In genomic region chr18:46067431-46068007, GRCh38 we compare ENCODE assay signal across 15 cellular contexts. TPM values are rescaled to one million over a fixed set of nuclear protein-coding genes. Genes with fewer than 3 reads are reported as not detected.
DNase-seq lines count a peak whose midpoint lies in the region; ATAC-seq, FAIRE-seq and TF ChIP-seq lines count a peak whose summit lies in the region.
"Had no signal": no experiment of that assay in that cellular context is flagged by ENCODE, and none has a peak within 500 bp of the region (broad histone marks: within the 10 kb centered on the region; RNA-seq: fewer than 3 reads in every experiment).

No MANE protein-coding gene starts in this region.

- TF ChIP-seq CTCF in GM12864 (IDR thresholded peaks at IDR 0.05; ENCODE audit: low read depth, low read length, missing control alignments) = no peak
- no peak for TF ChIP-seq CTCF in LNCaP clone FGC (IDR thresholded peaks at IDR 0.05; ENCODE audit: control insufficient read depth, extremely low read depth, insufficient read depth)
- no peak for TF ChIP-seq CTCF in HepG2 (CRISPR knock-in tag; IDR thresholded peaks at IDR 0.05)

- no peak for TF ChIP-seq EP300 in HepG2 (IDR thresholded peaks at IDR 0.05; ENCODE audit: low read depth in 2 of 2, low read length in 2 of 2)
- TF ChIP-seq EP300 in HepG2 (CRISPR knock-in tag; IDR thresholded peaks at IDR 0.05; ENCODE audit: borderline replicate concordance) = no peak

- H3K4me1 ChIP-seq in HepG2 (ENCODE audit: insufficient read depth, low read length) = peaks cover 11% of the 10 kb centered on the region

- no peaks in the 10 kb centered on the region for H3K36me3 ChIP-seq in HepG2 (replicated peaks in 1 of 2; ENCODE audit: control insufficient read depth in 1 of 2, insufficient read depth in 2 of 2, low read length in 2 of 2)
- H3K36me3 ChIP-seq: BLaER1, colonic mucosa had no signal

- H3K9ac ChIP-seq in HepG2 (ENCODE audit: insufficient read depth, low read depth, low read length) = no peak overlapping the region
- H3K9ac ChIP-seq: BLaER1 had no signal

- peaks cover 7 to 34% of the 10 kb centered on the region in 2 experiments; a peak in 4 of 5 replicates for H3K27me3 ChIP-seq in HepG2 (ENCODE audit: control insufficient read depth in 1 of 2, insufficient read depth in 2 of 2, low read length in 2 of 2)
- H3K27me3 ChIP-seq: colonic mucosa had no signal

- H2AFZ ChIP-seq in HepG2 (ENCODE audit: low read length) = no peak overlapping the region

- no TSS peak for BruUV-seq in HepG2 (replicated peaks; lab: Mats Ljungman, UMichigan)

- no peak overlapping the region for H3K4me3 Mint-ChIP-seq in activated CD8-positive, alpha-beta T cell treated with anti-CD3 and anti-CD28 coated beads, Interleukin-2, amount 10 ng/mL, durations not matched to agents 7 days and 5 days
- no peak overlapping the region for H3K4me3 Mint-ChIP-seq in stimulated activated effector memory CD8-positive, alpha-beta T cell treated with anti-CD3 and anti-CD28 coated beads, Interleukin-12 subunit alpha, Interleukin-12 subunit beta, amount 100 ng/mL, for 72 hours

- H3K27ac Mint-ChIP-seq in activated CD8-positive, alpha-beta T cell treated with anti-CD3 and anti-CD28 coated beads, Interleukin-2, amount 10 ng/mL, durations not matched to agents 7 days and 5 days = no peak overlapping the region
- no peak overlapping the region for H3K27ac Mint-ChIP-seq in stimulated activated effector memory CD8-positive, alpha-beta T cell treated with anti-CD3 and anti-CD28 coated beads, Interleukin-12 subunit alpha, Interleukin-12 subunit beta, amount 100 ng/mL, for 72 hours

- no peak for TF ChIP-seq POLR2A in HepG2 (IDR thresholded peaks at IDR 0.05; ENCODE audit: insufficient read depth in 1 of 2, low read depth in 2 of 2, low read length in 2 of 2)

- H3K4me1 Mint-ChIP-seq in activated CD8-positive, alpha-beta T cell treated with anti-CD3 and anti-CD28 coated beads, Interleukin-2, amount 10 ng/mL, durations not matched to agents 7 days and 5 days (ENCODE audit: low read depth) = peaks cover 24% of the 10 kb centered on the region
- peaks cover 32% of the 10 kb centered on the region for H3K4me1 Mint-ChIP-seq in stimulated activated effector memory CD8-positive, alpha-beta T cell treated with anti-CD3 and anti-CD28 coated beads, Interleukin-12 subunit alpha, Interleukin-12 subunit beta, amount 100 ng/mL, for 72 hours

- H3K36me3 Mint-ChIP-seq in activated CD8-positive, alpha-beta T cell treated with anti-CD3 and anti-CD28 coated beads, Interleukin-2, amount 10 ng/mL, durations not matched to agents 7 days and 5 days (ENCODE audit: low read depth) = no peaks in the 10 kb centered on the region
- no peaks in the 10 kb centered on the region for H3K36me3 Mint-ChIP-seq in stimulated activated effector memory CD8-positive, alpha-beta T cell treated with anti-CD3 and anti-CD28 coated beads, Interleukin-12 subunit alpha, Interleukin-12 subunit beta, amount 100 ng/mL, for 72 hours

- CTCF ChIA-PET in HepG2 (lab: Yijun Ruan, JAX; ENCODE audit: low intra/inter-chr PET ratio, low total read pairs) = no interaction called here
- CTCF ChIA-PET in activated CD8-positive, alpha-beta T cell treated with anti-CD3 and anti-CD28 coated beads, Interleukin-2, amount 10 ng/mL, durations not matched to agents 7 days and 5 days (lab: Charles Lee) = no interaction called here

- no peaks in the 10 kb centered on the region for H3K9me3 ChIP-seq in HepG2 (ENCODE audit: low read length)
- H3K9me3 ChIP-seq: BLaER1, colonic mucosa had no signal

- no peaks in the 10 kb centered on the region for H3K9me3 Mint-ChIP-seq in activated CD8-positive, alpha-beta T cell treated with anti-CD3 and anti-CD28 coated beads, Interleukin-2, amount 10 ng/mL, durations not matched to agents 7 days and 5 days (ENCODE audit: insufficient read depth)
- H3K9me3 Mint-ChIP-seq in stimulated activated effector memory CD8-positive, alpha-beta T cell treated with anti-CD3 and anti-CD28 coated beads, Interleukin-12 subunit alpha, Interleukin-12 subunit beta, amount 100 ng/mL, for 72 hours = no peaks in the 10 kb centered on the region

- H3K4me3 ChIP-seq in GM12864 (ENCODE audit: low read depth, low read length) (no peak overlapping the region), LNCaP clone FGC (ENCODE audit: low read depth, low read length) (no peak overlapping the region), HepG2 (replicated peaks in 1 of 3; ENCODE audit: insufficient read depth in 1 of 3, low read depth in 2 of 3, low read length in 3 of 3) (no peak overlapping the region)
- H3K4me3 ChIP-seq: BLaER1, colonic mucosa had no signal

- in situ Hi-C loops in HepG2 (cut with HindIII; ENCODE audit: extremely low pct_ligation_motif_present, low pct_unique_long_range_greater_than_20kb) = no loop called here

- no peaks in the 10 kb centered on the region for H3K79me2 ChIP-seq in HepG2 (ENCODE audit: insufficient read depth, low read length)

- H4K20me1 ChIP-seq in HepG2 (ENCODE audit: insufficient read depth, low read length) = no peaks in the 10 kb centered on the region

- no peak overlapping the region for H3K4me2 ChIP-seq in HepG2 (ENCODE audit: low read depth, low read length)
- H3K4me2 ChIP-seq: BLaER1 had no signal

- POLR2A ChIA-PET in HepG2 (lab: Yijun Ruan, JAX) = no interaction called here
- POLR2A ChIA-PET in activated CD8-positive, alpha-beta T cell treated with anti-CD3 and anti-CD28 coated beads, Interleukin-2, amount 10 ng/mL, durations not matched to agents 7 days and 5 days (lab: Charles Lee) = no interaction called here

- intact Hi-C loops in HepG2 (cut with micrococcal nuclease; ENCODE audit: unreplicated experiment) = no loop called here

- no peaks in the 10 kb centered on the region for H3K27me3 Mint-ChIP-seq in activated CD8-positive, alpha-beta T cell treated with anti-CD3 and anti-CD28 coated beads, Interleukin-2, amount 10 ng/mL, durations not matched to agents 7 days and 5 days (ENCODE audit: low read depth)

- no peak for TF ChIP-seq RAD21 in HepG2 (CRISPR knock-in tag; IDR thresholded peaks at IDR 0.05)

- peak; percentile 13 for DNase-seq in GM12864 (ENCODE audit: low read depth)
- DNase-seq in LNCaP clone FGC (ENCODE audit: low read depth) = peak; percentile 79
- DNase-seq in amniotic epithelial cell (ENCODE audit: low read depth) = peak; percentile 46
- peak; percentile 45 for DNase-seq in HepG2 (ENCODE audit: low spot score)
- DNase-seq in activated CD8-positive, alpha-beta T cell treated with anti-CD3 and anti-CD28 coated beads, Interleukin-2, amount 10 ng/mL, durations not matched to agents 7 days and 5 days = no peak
- no peak for DNase-seq in stimulated activated effector memory CD8-positive, alpha-beta T cell treated with anti-CD3 and anti-CD28 coated beads, Interleukin-12 subunit alpha, Interleukin-12 subunit beta, amount 100 ng/mL, for 72 hours (ENCODE audit: low spot score in 2 of 2)
- DNase-seq in frontal cortex (ENCODE audit: low spot score in 2 of 2) = no peak
- DNase-seq: activated CD4-positive, alpha-beta T cell treated with anti-CD3 and anti-CD28 coated beads for 1 hour; colonic mucosa; GOT3; left ventricle myocardium superior; NCI-H526 had no signal

- peak; percentile 33 for ATAC-seq in HepG2
- ATAC-seq in activated CD8-positive, alpha-beta T cell treated with anti-CD3 and anti-CD28 coated beads, Interleukin-2, amount 10 ng/mL, durations not matched to agents 7 days and 5 days = no peak
- ATAC-seq in stimulated activated effector memory CD8-positive, alpha-beta T cell treated with anti-CD3 and anti-CD28 coated beads, Interleukin-12 subunit alpha, Interleukin-12 subunit beta, amount 100 ng/mL, for 72 hours = no peak
- ATAC-seq in HG03439 (IDR thresholded peaks at IDR 0.05; ENCODE audit: unreplicated experiment) = no peak
- ATAC-seq: left ventricle myocardium superior had no signal

- H3K27ac ChIP-seq in HepG2 (ENCODE audit: extremely low read length, insufficient read depth, low read length) = no peak overlapping the region
- H3K27ac ChIP-seq: BLaER1, colonic mucosa had no signal

- FAIRE-seq in HepG2 (lab: Jason Lieb, UNC) (no peak), frontal cortex (lab: Jason Lieb, UNC) (no peak)
- FAIRE-seq: GM19239 had no signal

- 23% methylated on average over 5 of the region's 5 CpGs for WGBS in HepG2 (ENCODE audit: low lambda C conversion rate)

RNA-seq across cellular contexts. Expression of gene PSTPIP2, which starts 4.5 kb away (rescaled TPM):
- total RNA-seq in HepG2 (2016; rRNA removed; fragmentation: Illumina TruSeq; extraction: Trizol) (0.27 and 0.51 TPM in 2 replicates), frontal cortex (0.41 TPM)
- 0.18 TPM in 1 of 2 replicates, not detected in the other for total RNA-seq in HepG2 (2016; cell fraction: cytosol; rRNA removed; fragmentation: Illumina TruSeq; extraction: Trizol; ENCODE audit: low read depth)
- total RNA-seq in HepG2 (2016; cell fraction: insoluble cytoplasmic fraction; rRNA removed; fragmentation: Illumina TruSeq; extraction: Trizol) = 0.22 and 0.30 TPM in 2 replicates
- total RNA-seq in HepG2 (2016; cell fraction: membrane; rRNA removed; fragmentation: Illumina TruSeq; extraction: Trizol) = 0.12 and 0.17 TPM in 2 replicates
- 0.16 and 0.19 TPM in 2 replicates for total RNA-seq in HepG2 (2016; cell fraction: nucleus; rRNA removed; fragmentation: Illumina TruSeq; extraction: Trizol)
- polyA plus RNA-seq in HepG2 (2011; rRNA removed) = 0.24 and 0.25 TPM in 2 replicates
- polyA plus RNA-seq in HepG2 (2011; cell fraction: cytosol; rRNA removed) = 0.16 and 0.29 TPM in 2 replicates
- 0.06 and 0.10 TPM in 2 replicates for polyA plus RNA-seq in HepG2 (2011; cell fraction: nucleus; rRNA removed)
- polyA plus RNA-seq in HepG2 (2012) = 0.36 and 0.37 TPM in 2 replicates
- polyA plus RNA-seq in HepG2 (2016; cell fraction: cytosol; fragmentation: Illumina TruSeq; extraction: Trizol; ENCODE audit: low read depth) = not detected in 2 replicates
- polyA plus RNA-seq in HepG2 (2016; cell fraction: insoluble cytoplasmic fraction; fragmentation: Illumina TruSeq; extraction: Trizol; ENCODE audit: low read depth) = 0.38 and 0.43 TPM in 2 replicates
- 0.08 and 0.09 TPM in 2 replicates for polyA plus RNA-seq in HepG2 (2016; cell fraction: membrane; fragmentation: Illumina TruSeq; extraction: Trizol; ENCODE audit: low read depth)
- 0.53 and 0.56 TPM in 2 replicates for polyA plus RNA-seq in HepG2 (2016; cell fraction: nucleus; fragmentation: Illumina TruSeq; extraction: Trizol; ENCODE audit: insufficient read depth, low read depth)
- 0.28 and 1.0 TPM in 2 replicates for polyA minus RNA-seq in HepG2 (2011; rRNA and poly(A)+ RNA removed; ENCODE audit: low replicate concordance)
- 0.99 TPM in 1 of 2 replicates, not detected in the other for polyA minus RNA-seq in HepG2 (2011; cell fraction: cytosol; rRNA and poly(A)+ RNA removed)
- 0.37 TPM in 1 of 2 replicates, not detected in the other for polyA minus RNA-seq in HepG2 (2011; cell fraction: nucleus; rRNA and poly(A)+ RNA removed)
- total RNA-seq in activated CD8-positive, alpha-beta T cell treated with anti-CD3 and anti-CD28 coated beads, Interleukin-2, amount 10 ng/mL, durations not matched to agents 7 days and 5 days = 1 to 10 TPM; 7.7 to 8.5 TPM

RNA-seq across cellular contexts. Expression of gene ATP5F1A, which starts 30.6 kb away (rescaled TPM):
- total RNA-seq in HepG2 (2016; rRNA removed; fragmentation: Illumina TruSeq; extraction: Trizol) = 922 and 1,311 TPM in 2 replicates
- total RNA-seq in HepG2 (2016; cell fraction: cytosol; rRNA removed; fragmentation: Illumina TruSeq; extraction: Trizol; ENCODE audit: low read depth) = 198 and 244 TPM in 2 replicates
- 940 and 1,285 TPM in 2 replicates for total RNA-seq in HepG2 (2016; cell fraction: insoluble cytoplasmic fraction; rRNA removed; fragmentation: Illumina TruSeq; extraction: Trizol)
- 436 and 513 TPM in 2 replicates for total RNA-seq in HepG2 (2016; cell fraction: membrane; rRNA removed; fragmentation: Illumina TruSeq; extraction: Trizol)
- total RNA-seq in HepG2 (2016; cell fraction: nucleus; rRNA removed; fragmentation: Illumina TruSeq; extraction: Trizol) = 345 and 358 TPM in 2 replicates
- 355 and 459 TPM in 2 replicates for polyA plus RNA-seq in HepG2 (2011; rRNA removed)
- polyA plus RNA-seq in HepG2 (2011; cell fraction: cytosol; rRNA removed) = 632 and 726 TPM in 2 replicates
- 189 and 204 TPM in 2 replicates for polyA plus RNA-seq in HepG2 (2011; cell fraction: nucleus; rRNA removed)
- 422 and 462 TPM in 2 replicates for polyA plus RNA-seq in HepG2 (2012)
- 150 and 167 TPM in 2 replicates for polyA plus RNA-seq in HepG2 (2016; cell fraction: cytosol; fragmentation: Illumina TruSeq; extraction: Trizol; ENCODE audit: low read depth)
- 868 and 898 TPM in 2 replicates for polyA plus RNA-seq in HepG2 (2016; cell fraction: insoluble cytoplasmic fraction; fragmentation: Illumina TruSeq; extraction: Trizol; ENCODE audit: low read depth)
- 264 and 311 TPM in 2 replicates for polyA plus RNA-seq in HepG2 (2016; cell fraction: membrane; fragmentation: Illumina TruSeq; extraction: Trizol; ENCODE audit: low read depth)
- 317 and 333 TPM in 2 replicates for polyA plus RNA-seq in HepG2 (2016; cell fraction: nucleus; fragmentation: Illumina TruSeq; extraction: Trizol; ENCODE audit: insufficient read depth, low read depth)
- 762 and 776 TPM in 2 replicates for polyA minus RNA-seq in HepG2 (2011; rRNA and poly(A)+ RNA removed; ENCODE audit: low replicate concordance)
- 448 and 460 TPM in 2 replicates for polyA minus RNA-seq in HepG2 (2011; cell fraction: cytosol; rRNA and poly(A)+ RNA removed)
- polyA minus RNA-seq in HepG2 (2011; cell fraction: nucleus; rRNA and poly(A)+ RNA removed) = 137 and 150 TPM in 2 replicates
- total RNA-seq in activated CD8-positive, alpha-beta T cell treated with anti-CD3 and anti-CD28 coated beads, Interleukin-2, amount 10 ng/mL, durations not matched to agents 7 days and 5 days = 100 to 1,000 TPM; 377 to 385 TPM
- 812 TPM for total RNA-seq in frontal cortex

RNA-seq across cellular contexts. Expression of gene HAUS1, which starts 36.7 kb away (rescaled TPM):
- total RNA-seq in HepG2 (2016; rRNA removed; fragmentation: Illumina TruSeq; extraction: Trizol) (59.2 and 90.3 TPM in 2 replicates), frontal cortex (39.1 TPM)
- 24.1 and 27.0 TPM in 2 replicates for total RNA-seq in HepG2 (2016; cell fraction: cytosol; rRNA removed; fragmentation: Illumina TruSeq; extraction: Trizol; ENCODE audit: low read depth)
- 59.8 and 92.6 TPM in 2 replicates for total RNA-seq in HepG2 (2016; cell fraction: insoluble cytoplasmic fraction; rRNA removed; fragmentation: Illumina TruSeq; extraction: Trizol)
- total RNA-seq in HepG2 (2016; cell fraction: membrane; rRNA removed; fragmentation: Illumina TruSeq; extraction: Trizol) = 30.0 and 34.0 TPM in 2 replicates
- total RNA-seq in HepG2 (2016; cell fraction: nucleus; rRNA removed; fragmentation: Illumina TruSeq; extraction: Trizol) = 22.1 and 27.7 TPM in 2 replicates
- 13.2 and 20.6 TPM in 2 replicates for polyA plus RNA-seq in HepG2 (2011; rRNA removed)
- polyA plus RNA-seq in HepG2 (2011; cell fraction: cytosol; rRNA removed) = 23.4 and 23.6 TPM in 2 replicates
- polyA plus RNA-seq in HepG2 (2011; cell fraction: nucleus; rRNA removed) = 8.2 and 10.6 TPM in 2 replicates
- polyA plus RNA-seq in HepG2 (2012) = 21.4 and 30.6 TPM in 2 replicates
- polyA plus RNA-seq in HepG2 (2016; cell fraction: cytosol; fragmentation: Illumina TruSeq; extraction: Trizol; ENCODE audit: low read depth) = 18.5 and 19.3 TPM in 2 replicates
- polyA plus RNA-seq in HepG2 (2016; cell fraction: insoluble cytoplasmic fraction; fragmentation: Illumina TruSeq; extraction: Trizol; ENCODE audit: low read depth) = 80.8 and 87.3 TPM in 2 replicates
- 23.2 and 25.9 TPM in 2 replicates for polyA plus RNA-seq in HepG2 (2016; cell fraction: membrane; fragmentation: Illumina TruSeq; extraction: Trizol; ENCODE audit: low read depth)
- 36.7 and 38.3 TPM in 2 replicates for polyA plus RNA-seq in HepG2 (2016; cell fraction: nucleus; fragmentation: Illumina TruSeq; extraction: Trizol; ENCODE audit: insufficient read depth, low read depth)
- 5.7 and 26.1 TPM in 2 replicates for polyA minus RNA-seq in HepG2 (2011; rRNA and poly(A)+ RNA removed; ENCODE audit: low replicate concordance)
- polyA minus RNA-seq in HepG2 (2011; cell fraction: cytosol; rRNA and poly(A)+ RNA removed) = 15.0 and 18.4 TPM in 2 replicates
- polyA minus RNA-seq in HepG2 (2011; cell fraction: nucleus; rRNA and poly(A)+ RNA removed) = 9.4 and 10.2 TPM in 2 replicates
- total RNA-seq in activated CD8-positive, alpha-beta T cell treated with anti-CD3 and anti-CD28 coated beads, Interleukin-2, amount 10 ng/mL, durations not matched to agents 7 days and 5 days = 10 to 100 TPM; 63.7 to 65.9 TPM

Comparison
In these comparisons a context has a peak if more than half of its experiments do, and no peak if none do; other contexts are left out.
1. DNase-seq: peak in GM12864 (single experiment), LNCaP clone FGC (single experiment), amniotic epithelial cell (single experiment) and HepG2 (single experiment); none in activated CD8-positive, alpha-beta T cell treated with anti-CD3 and anti-CD28 coated beads, Interleukin-2, amount 10 ng/mL, durations not matched to agents 7 days and 5 days (single experiment), stimulated activated effector memory CD8-positive, alpha-beta T cell treated with anti-CD3 and anti-CD28 coated beads, Interleukin-12 subunit alpha, Interleukin-12 subunit beta, amount 100 ng/mL, for 72 hours (0 of 2) and frontal cortex (0 of 2).